Comparison of ENCODE assay signal across 10 cellular contexts in genomic region chr2:97713296-97714083, GRCh38. TPM values are rescaled to one million over a fixed set of nuclear protein-coding genes. Genes with fewer than 3 reads are reported as not detected.
A peak's percentile ranks its signal among the peaks of the same experiment; 100 is the strongest.
DNase-seq lines count a peak whose midpoint lies in the region; ATAC-seq and TF ChIP-seq lines count a peak whose summit lies in the region.
"Had no signal": no experiment of that assay in that cellular context is flagged by ENCODE, and none has a peak within 500 bp of the region (broad histone marks: within the 10 kb centered on the region; RNA-seq: fewer than 3 reads in every experiment).

Gene ZAP70 (plus strand): TSS chr2:97713576. CDS start chr2:97724037, 10,461 bp downstream.

- 91% methylated on average over 21 of the region's 21 CpGs for WGBS in mammary epithelial cell (ENCODE audit: low coverage, missing lambda C conversion rate)

- intact Hi-C loops in MCF 10A (cut with micrococcal nuclease), result no loop called here
- intact Hi-C loops in mammary epithelial cell (cut with micrococcal nuclease), result no loop called here
- intact Hi-C loops in upper lobe of right lung (cut with DNase I), result no loop called here

- no peak within 1 kb of the TSS for H3K4me2 ChIP-seq in mammary epithelial cell (ENCODE audit: insufficient read depth, low read depth, low read length)

- H3K36me3 Mint-ChIP-seq in MCF 10A (ENCODE audit: insufficient read depth, unreplicated experiment) (no peaks in the 10 kb centered on the region), nephron progenitor cell (ENCODE audit: low read depth) (no peaks in the 10 kb centered on the region)

- TF ChIP-seq CTCF in MCF 10A (IDR thresholded peaks at IDR 0.05; ENCODE audit: unreplicated experiment) (no peak), mammary epithelial cell (conservative IDR thresholded peaks at IDR 0.05 in 1 of 2, IDR thresholded peaks at IDR 0.05 in 1 of 2; ENCODE audit: extremely low read depth in 1 of 2, insufficient read depth in 1 of 2, low read depth in 1 of 2, low read length in 2 of 2) (no peak), nephron progenitor cell (IDR thresholded peaks at IDR 0.05) (no peak), upper lobe of right lung (IDR thresholded peaks at IDR 0.05) (no peak), GM13977 (IDR thresholded peaks at IDR 0.05; ENCODE audit: extremely low read depth, insufficient read depth, missing control alignments) (no peak)

- dilution Hi-C loops in mammary epithelial cell (cut with HindIII; ENCODE audit: low sequenced_read_pairs), result no loop called here

- no peaks in the 10 kb centered on the region for H3K4me1 ChIP-seq in mammary epithelial cell (ENCODE audit: insufficient read depth, low read length)
- no peaks in the 10 kb centered on the region for H3K4me1 ChIP-seq in upper lobe of right lung

- H3K27me3 Mint-ChIP-seq in MCF 10A (ENCODE audit: insufficient read depth, unreplicated experiment) (no peaks in the 10 kb centered on the region), nephron progenitor cell (ENCODE audit: low read depth, poor library complexity) (peaks cover 3% of the 10 kb centered on the region)

- in situ Hi-C loops in mammary epithelial cell (cut with MboI; ENCODE audit: low sequenced_read_pairs in 2 of 2) (loop anchor here in 1 of 2 donors (25.0 kb wide), 1 partner anchor 674 kb away; no protein-coding TSS in a partner anchor), GM13977 (cut with MboI; ENCODE audit: low pct_unique_long_range_greater_than_20kb, low sequenced_read_pairs, unreplicated experiment) (no loop called here)

- no peaks in the 10 kb centered on the region for H3K79me2 ChIP-seq in mammary epithelial cell (ENCODE audit: insufficient read depth, low read length)

- H3K27ac Mint-ChIP-seq in MCF 10A (ENCODE audit: low read depth, unreplicated experiment) (peak within 1 kb of the TSS; percentile 32), nephron progenitor cell (peak within 1 kb of the TSS; percentile 96)

- ATAC-seq in upper lobe of right lung, result peak; percentile 3

- CTCF ChIA-PET in MCF 10A (lab: Yijun Ruan, JAX), result interaction anchor here (0.9 to 2.6 kb wide), 3 partner anchors 13 to 27 kb away, joined by 3 to 10 read pairs (median 3); no protein-coding TSS in a partner anchor
- CTCF ChIA-PET in mammary epithelial cell (lab: Charles Lee; ENCODE audit: low non-redundant PET), result no interaction called here

- H4K20me1 ChIP-seq in mammary epithelial cell (ENCODE audit: insufficient read depth, low read length), result no peaks in the 10 kb centered on the region

- H3K4me3 Mint-ChIP-seq in MCF 10A (ENCODE audit: unreplicated experiment), result no peak within 1 kb of the TSS
- H3K4me3 Mint-ChIP-seq in nephron progenitor cell, result no peak within 1 kb of the TSS

- DNase-seq in MCF 10A (ENCODE audit: unreplicated experiment) (no peak), mammary epithelial cell (no peak), nephron progenitor cell (no peak), upper lobe of right lung (peak; percentile 63), GDM1 (lab: John Stamatoyannopoulos, UW) (no peak), glomerular visceral epithelial cell (ENCODE audit: extremely low spot score) (no peak), GM13977 (ENCODE audit: low spot score) (no peak)
- DNase-seq in activated naive CD4-positive, alpha-beta T cell treated with Interleukin-2 at 50 U/mL for 16 hours, result peak; percentile 62
- DNase-seq: substantia nigra had no signal

- H3K9me3 Mint-ChIP-seq in MCF 10A (ENCODE audit: unreplicated experiment) (no peaks in the 10 kb centered on the region), nephron progenitor cell (no peaks in the 10 kb centered on the region)

- H3K36me3 ChIP-seq in mammary epithelial cell (ENCODE audit: insufficient read depth, low read length) (no peaks in the 10 kb centered on the region), upper lobe of right lung (no peaks in the 10 kb centered on the region)

- POLR2A ChIA-PET in MCF 10A (lab: Yijun Ruan, JAX), result no interaction called here

- H3K9me3 ChIP-seq in mammary epithelial cell (replicated peaks; ENCODE audit: insufficient read depth, low read length) (no peaks in the 10 kb centered on the region), upper lobe of right lung (no peaks in the 10 kb centered on the region)

- H3K4me3 ChIP-seq in mammary epithelial cell (replicated peaks in 1 of 3; ENCODE audit: insufficient read depth in 1 of 3, low read depth in 2 of 3, low read length in 3 of 3), result no peak within 1 kb of the TSS
- H3K4me3 ChIP-seq in upper lobe of right lung, result peak within 1 kb of the TSS; percentile 31

- H3K27ac ChIP-seq in mammary epithelial cell (ENCODE audit: insufficient read depth, low read depth, low read length) (no peak within 1 kb of the TSS), upper lobe of right lung (peak within 1 kb of the TSS; percentile 63)

- H3K27me3 ChIP-seq in mammary epithelial cell (ENCODE audit: insufficient read depth, low read length), result no peaks in the 10 kb centered on the region
- H3K27me3 ChIP-seq in upper lobe of right lung, result peaks cover 1% of the 10 kb centered on the region

- BruUV-seq in MCF 10A (replicated peaks; lab: Mats Ljungman, UMichigan), result no TSS peak
- no TSS peak for BruUV-seq in mammary epithelial cell (replicated peaks; lab: Mats Ljungman, UMichigan)

- H3K4me1 Mint-ChIP-seq in MCF 10A (ENCODE audit: insufficient read depth, unreplicated experiment), result no peaks in the 10 kb centered on the region
- H3K4me1 Mint-ChIP-seq in nephron progenitor cell, result peaks cover 74% of the 10 kb centered on the region

- no peak within 1 kb of the TSS for H2AFZ ChIP-seq in mammary epithelial cell (ENCODE audit: low read depth, low read length)

- no peak within 1 kb of the TSS for H3K9ac ChIP-seq in mammary epithelial cell (ENCODE audit: insufficient read depth, low read length)

RNA-seq across cellular contexts. Expression of gene ZAP70, which starts in this region (rescaled TPM):
- not detected in 2 replicates for total RNA-seq in MCF 10A (2022)
- total RNA-seq in mammary epithelial cell, result under 1 TPM in 1 of 2 donors, not detected in 1; 0.17 TPM
- polyA plus RNA-seq in mammary epithelial cell, result 0.06 TPM
- not detected for polyA minus RNA-seq in mammary epithelial cell
- 10.2 TPM for total RNA-seq in upper lobe of right lung
- total RNA-seq: M059J had no signal

Comparison
In these comparisons a context has a peak if more than half of its experiments do, and no peak if none do; other contexts are left out.
1. DNase-seq: peak in activated naive CD4-positive, alpha-beta T cell treated with Interleukin-2 at 50 U/mL for 16 hours (single experiment) and upper lobe of right lung (single experiment); none in MCF 10A (single experiment), mammary epithelial cell (single experiment), nephron progenitor cell (single experiment), GDM1 (single experiment), glomerular visceral epithelial cell (single experiment) and GM13977 (single experiment).